17 cellular contexts compared by ENCODE assay signal in genomic region chr2:152419944-152420813, GRCh38.
DNase-seq lines count a peak whose midpoint lies in the region; ATAC-seq and TF ChIP-seq lines count a peak whose summit lies in the region.
"Had no signal": no experiment of that assay in that cellular context is flagged by ENCODE, and none has a peak within 500 bp of the region (broad histone marks: within the 10 kb centered on the region; RNA-seq: fewer than 3 reads in every experiment).

No MANE protein-coding gene starts in this region.

- H2AFZ ChIP-seq in PC-9 = no peak overlapping the region

- no peaks in the 10 kb centered on the region for H3K9me2 ChIP-seq in PC-9 (ENCODE audit: insufficient read depth)

- H3K79me2 ChIP-seq in PC-9 (ENCODE audit: low read depth) = peaks cover 85% of the 10 kb centered on the region

- H3F3A ChIP-seq in PC-9 (ENCODE audit: insufficient read depth, low read depth) = peaks cover 43% of the 10 kb centered on the region

- H3K9ac ChIP-seq in skeletal muscle tissue (ENCODE audit: low read depth in 1 of 3, low read length in 3 of 3) = no peak overlapping the region

- no TSS peak for BruUV-seq in PC-9 (replicated peaks; lab: Mats Ljungman, UMichigan)

- no peaks in the 10 kb centered on the region for H3K36me3 ChIP-seq in PC-9 (ENCODE audit: low read depth)
- no peaks in the 10 kb centered on the region for H3K36me3 ChIP-seq in skeletal muscle tissue (ENCODE audit: control insufficient read depth in 3 of 3, insufficient read depth in 3 of 3, low read length in 3 of 3)

- H3K27me3 ChIP-seq in PC-9 (ENCODE audit: insufficient read depth, low read depth) (no peaks in the 10 kb centered on the region), skeletal muscle tissue (ENCODE audit: control insufficient read depth in 3 of 3, insufficient read depth in 3 of 3, low read length in 3 of 3) (no peaks in the 10 kb centered on the region)

- intact Hi-C loops in CD14-positive monocyte (cut with micrococcal nuclease) (loop anchor here in 1 of 2 donors (5.0 to 10.0 kb wide), 2 partner anchors 45 to 243 kb away; partner anchors contain the start of gene STAM2), PC-9 (cut with micrococcal nuclease; ENCODE audit: unreplicated experiment) (loop anchor here (2.0 to 10.0 kb wide), 2 partner anchors 77 to 295 kb away; partner anchors contain the start of genes ARL6IP6 and PRPF40A)
- intact Hi-C loops in dendritic cell treated with granulocyte-macrophage colony-stimulating factor and Interleukin-4, amounts not matched to agents 40 ng/mL and 50 ng/mL, for 4 days (cut with micrococcal nuclease) = loop anchor here (5.0 to 10.0 kb wide), 3 partner anchors 83 to 385 kb away; partner anchors contain the start of gene FMNL2
- intact Hi-C loops in activated CD4-positive, alpha-beta T cell treated with anti-CD3 and anti-CD28 coated beads for 36 hours (cut with DNase I, micrococcal nuclease) = loop anchor here (2.0 to 5.0 kb wide), 4 partner anchors 25 to 1133 kb away; partner anchors contain the start of genes STAM2 (in 2 of the 2), ARL6IP6 (in 1 of the 2), NMI (in 1 of the 2) and PRPF40A (in 1 of the 2)

- ATAC-seq in activated CD4-positive, alpha-beta T cell treated with anti-CD3 and anti-CD28 coated beads for 36 hours = no peak
- ATAC-seq: esophagus mucosa, HepG2 had no signal

- peaks cover 0 to 3% (median 0%) of the 10 kb centered on the region in 7 donors for H3K9me3 Mint-ChIP-seq in CD14-positive monocyte
- H3K9me3 Mint-ChIP-seq in dendritic cell treated with granulocyte-macrophage colony-stimulating factor and Interleukin-4, amounts not matched to agents 40 ng/mL and 50 ng/mL, for 4 days = no peaks in the 10 kb centered on the region
- H3K9me3 Mint-ChIP-seq in activated CD4-positive, alpha-beta T cell treated with anti-CD3 and anti-CD28 coated beads for 36 hours (ENCODE audit: low read depth) = no peaks in the 10 kb centered on the region
- H3K9me3 Mint-ChIP-seq: activated T-helper 1 cell treated with anti-CD3 and anti-CD28 coated beads, Interleukin-12 subunit alpha, Interleukin-12 subunit beta, Interleukin-2, Interleukin-4 antibody, amounts not matched to agents 30 ng/mL and 10 ng/mL and 1 ng/mL, durations not matched to agents 14 hours and 24 hours and 36 hours; nephron progenitor cell; T-helper 2 cell treated with Interferon-gamma antibody and Interleukin-4, amounts not matched to agents 5 μg/mL and 100 μg/mL, for 36 hours had no signal

- no peak for DNase-seq in CD14-positive monocyte (ENCODE audit: low spot score)
- no peak for DNase-seq in PC-9
- DNase-seq in NCI-H1105 (lab: John Stamatoyannopoulos, UW) = no peak
- no peak for DNase-seq in T-helper 2 cell
- DNase-seq in activated CD4-positive, alpha-beta T cell treated with anti-CD3 and anti-CD28 coated beads for 36 hours = no peak
- no peak for DNase-seq in activated CD8-positive, alpha-beta memory T cell treated with anti-CD3 and anti-CD28 coated beads for 24 hours
- DNase-seq: activated CD4-positive, alpha-beta T cell treated with anti-CD3 and anti-CD28 coated beads, Interleukin-2, amount 50 U/mL, for 4 hours; AML-193; amniotic stem cell; DND-41; nephron progenitor cell had no signal

- TF ChIP-seq CTCF in CD14-positive monocyte (IDR thresholded peaks at IDR 0.05) (no peak), PC-9 (conservative IDR thresholded peaks at IDR 0.05) (no peak)

- CTCF ChIA-PET in PC-9 (lab: Charles Lee) = no interaction called here
- CTCF ChIA-PET in activated CD4-positive, alpha-beta T cell treated with anti-CD3 and anti-CD28 coated beads for 36 hours (lab: Charles Lee) = no interaction called here

- no peaks in the 10 kb centered on the region for H3K36me3 Mint-ChIP-seq in CD14-positive monocyte
- no peaks in the 10 kb centered on the region for H3K36me3 Mint-ChIP-seq in dendritic cell treated with granulocyte-macrophage colony-stimulating factor and Interleukin-4, amounts not matched to agents 40 ng/mL and 50 ng/mL, for 4 days (ENCODE audit: low read depth)
- H3K36me3 Mint-ChIP-seq in activated CD4-positive, alpha-beta T cell treated with anti-CD3 and anti-CD28 coated beads for 36 hours (ENCODE audit: low read depth) = no peaks in the 10 kb centered on the region

- H3K4me1 Mint-ChIP-seq in CD14-positive monocyte = peaks cover 53% of the 10 kb centered on the region
- peaks cover 55% of the 10 kb centered on the region for H3K4me1 Mint-ChIP-seq in dendritic cell treated with granulocyte-macrophage colony-stimulating factor and Interleukin-4, amounts not matched to agents 40 ng/mL and 50 ng/mL, for 4 days (ENCODE audit: low read depth)
- H3K4me1 Mint-ChIP-seq in activated CD4-positive, alpha-beta T cell treated with anti-CD3 and anti-CD28 coated beads for 36 hours = peaks cover 23% of the 10 kb centered on the region

- H3K27me3 Mint-ChIP-seq in CD14-positive monocyte (ENCODE audit: low read depth in 3 of 3) = peaks cover 0 to 3% (median 0%) of the 10 kb centered on the region in 3 donors
- no peaks in the 10 kb centered on the region for H3K27me3 Mint-ChIP-seq in dendritic cell treated with granulocyte-macrophage colony-stimulating factor and Interleukin-4, amounts not matched to agents 40 ng/mL and 50 ng/mL, for 4 days
- peaks cover 13% of the 10 kb centered on the region for H3K27me3 Mint-ChIP-seq in activated CD4-positive, alpha-beta T cell treated with anti-CD3 and anti-CD28 coated beads for 36 hours

- H3K4me3 ChIP-seq in PC-9 (no peak overlapping the region), skeletal muscle tissue (ENCODE audit: low read length in 3 of 3) (no peak overlapping the region)

- H3K27ac Mint-ChIP-seq in CD14-positive monocyte = peak overlapping the region; percentile 96 to 99 (median 97)
- H3K27ac Mint-ChIP-seq in dendritic cell treated with granulocyte-macrophage colony-stimulating factor and Interleukin-4, amounts not matched to agents 40 ng/mL and 50 ng/mL, for 4 days = peak overlapping the region; percentile 88
- no peak overlapping the region for H3K27ac Mint-ChIP-seq in activated CD4-positive, alpha-beta T cell treated with anti-CD3 and anti-CD28 coated beads for 36 hours
- H3K27ac Mint-ChIP-seq: nephron progenitor cell; T-helper 2 cell treated with Interferon-gamma antibody and Interleukin-4, amounts not matched to agents 5 μg/mL and 100 μg/mL, for 36 hours had no signal

- peak overlapping the region; percentile 81 for H3K27ac ChIP-seq in PC-9
- peak overlapping the region; percentile 61 for H3K27ac ChIP-seq in skeletal muscle tissue (ENCODE audit: low read depth, low read length)

- no peaks in the 10 kb centered on the region for H3K9me3 ChIP-seq in PC-9 (ENCODE audit: insufficient read depth, low read depth)
- H3K9me3 ChIP-seq in skeletal muscle tissue (ENCODE audit: control insufficient read depth in 3 of 3, low read length in 3 of 3) = no peaks in the 10 kb centered on the region

- POLR2A ChIA-PET in PC-9 (lab: Charles Lee; ENCODE audit: unreplicated experiment) = interaction anchor here (0.6 kb wide), 1 partner anchor 63 kb away, joined by 3 read pairs; no protein-coding TSS in a partner anchor
- POLR2A ChIA-PET in activated CD4-positive, alpha-beta T cell treated with anti-CD3 and anti-CD28 coated beads for 36 hours (lab: Charles Lee) = no interaction called here

- peak overlapping the region; percentile 53 to 67 for H3K4me3 Mint-ChIP-seq in CD14-positive monocyte
- H3K4me3 Mint-ChIP-seq in dendritic cell treated with granulocyte-macrophage colony-stimulating factor and Interleukin-4, amounts not matched to agents 40 ng/mL and 50 ng/mL, for 4 days = no peak overlapping the region
- H3K4me3 Mint-ChIP-seq in activated CD4-positive, alpha-beta T cell treated with anti-CD3 and anti-CD28 coated beads for 36 hours = no peak overlapping the region
- H3K4me3 Mint-ChIP-seq: activated T-helper 1 cell treated with anti-CD3 and anti-CD28 coated beads, Interleukin-12 subunit alpha, Interleukin-12 subunit beta, Interleukin-2, Interleukin-4 antibody, amounts not matched to agents 30 ng/mL and 10 ng/mL and 1 ng/mL, durations not matched to agents 14 hours and 24 hours and 36 hours; nephron progenitor cell; T-helper 2 cell treated with Interferon-gamma antibody and Interleukin-4, amounts not matched to agents 5 μg/mL and 100 μg/mL, for 36 hours had no signal

- peak overlapping the region; percentile 54 for H3K4me2 ChIP-seq in PC-9

- H3K4me1 ChIP-seq in PC-9 (replicated peaks; ENCODE audit: insufficient read depth) (peaks cover 43% of the 10 kb centered on the region), skeletal muscle tissue (ENCODE audit: control insufficient read depth in 3 of 3, insufficient read depth in 3 of 3, low read length in 3 of 3) (peaks cover 15 to 39% (median 32%) of the 10 kb centered on the region in 3 donors)

- H4K20me1 ChIP-seq in PC-9 (ENCODE audit: insufficient read depth) = no peaks in the 10 kb centered on the region

Comparison
In these comparisons a context has a peak if more than half of its experiments do, and no peak if none do; other contexts are left out.
1. H3K4me3 Mint-ChIP-seq: peak in CD14-positive monocyte (2 of 2); none in dendritic cell treated with granulocyte-macrophage colony-stimulating factor and Interleukin-4, amounts not matched to agents 40 ng/mL and 50 ng/mL, for 4 days (single experiment) and activated CD4-positive, alpha-beta T cell treated with anti-CD3 and anti-CD28 coated beads for 36 hours (single experiment).